Comparison of ENCODE assay signal across 17 cellular contexts in genomic region chr2:222944971-222945740, GRCh38.
"Had no signal": no experiment of that assay in that cellular context is flagged by ENCODE, and none has a peak within 500 bp of the region (broad histone marks: within the 10 kb centered on the region; RNA-seq: fewer than 3 reads in every experiment).

No MANE protein-coding gene starts in this region.

- DNase-seq: activated CD4-positive, alpha-beta T cell treated with anti-CD3 and anti-CD28 coated beads, Interleukin-2, amount 10 ng/mL, durations not matched to agents 24 days and 14 days; activated CD4-positive, CD25-positive, alpha-beta regulatory T cell; activated naive CD4-positive, alpha-beta T cell; activated naive CD8-positive, alpha-beta T cell treated with anti-CD3 and anti-CD28 coated beads, Interleukin-2, amount 10 ng/mL, durations not matched to agents 7 days and 5 days; anterior cingulate cortex; effector CD8-positive, alpha-beta T cell; foreskin fibroblast; hippocampal formation; kidney glomerular epithelial cell; left ventricle myocardium superior; pancreas; stimulated activated CD4-positive, alpha-beta T cell treated with anti-CD3 and anti-CD28 coated beads, Interleukin-2, amount 100 ng/mL, for 48 hours; stimulated activated naive B cell treated with anti-CD40 and anti-IgM and Interleukin-4, amounts not matched to agents 10 μg/mL and 1 μg/mL and 100 μg/mL, for 72 hours; tibial artery had no signal

- H3K36me3 ChIP-seq: pancreas had no signal

- H3K27ac ChIP-seq: pancreas, tibial artery had no signal

- FAIRE-seq: endothelial cell of umbilical vein had no signal

- H3K4me3 ChIP-seq: pancreas, tibial artery had no signal

- H3K4me3 Mint-ChIP-seq: activated CD4-positive, alpha-beta T cell treated with anti-CD3 and anti-CD28 coated beads, Interleukin-2, amount 10 ng/mL, durations not matched to agents 24 days and 14 days; activated naive CD8-positive, alpha-beta T cell treated with anti-CD3 and anti-CD28 coated beads, Interleukin-2, amount 10 ng/mL, durations not matched to agents 7 days and 5 days; activated T-helper 1 cell treated with anti-CD3 and anti-CD28 coated beads, Interleukin-12 subunit alpha, Interleukin-12 subunit beta, Interleukin-2, Interleukin-4 antibody, amounts not matched to agents 30 ng/mL and 10 ng/mL and 1 ng/mL, durations not matched to agents 14 hours and 24 hours and 36 hours; neural crest cell; stimulated activated naive B cell treated with anti-CD40 and anti-IgM and Interleukin-4, amounts not matched to agents 10 μg/mL and 1 μg/mL and 100 μg/mL, for 72 hours had no signal

- H3K27me3 Mint-ChIP-seq: activated naive CD8-positive, alpha-beta T cell treated with anti-CD3 and anti-CD28 coated beads, Interleukin-2, amount 10 ng/mL, durations not matched to agents 7 days and 5 days; stimulated activated naive B cell treated with anti-CD40 and anti-IgM and Interleukin-4, amounts not matched to agents 10 μg/mL and 1 μg/mL and 100 μg/mL, for 72 hours had no signal

- H3K27me3 ChIP-seq: pancreas, tibial artery had no signal

- H3K9me3 ChIP-seq: pancreas, tibial artery had no signal

- H3K27ac Mint-ChIP-seq: activated CD4-positive, alpha-beta T cell treated with anti-CD3 and anti-CD28 coated beads, Interleukin-2, amount 10 ng/mL, durations not matched to agents 24 days and 14 days; activated naive CD8-positive, alpha-beta T cell treated with anti-CD3 and anti-CD28 coated beads, Interleukin-2, amount 10 ng/mL, durations not matched to agents 7 days and 5 days; activated T-helper 1 cell treated with anti-CD3 and anti-CD28 coated beads, Interleukin-12 subunit alpha, Interleukin-12 subunit beta, Interleukin-2, Interleukin-4 antibody, amounts not matched to agents 30 ng/mL and 10 ng/mL and 1 ng/mL, durations not matched to agents 14 hours and 24 hours and 36 hours; stimulated activated naive B cell treated with anti-CD40 and anti-IgM and Interleukin-4, amounts not matched to agents 10 μg/mL and 1 μg/mL and 100 μg/mL, for 72 hours had no signal

- H3K9me3 Mint-ChIP-seq: activated CD4-positive, alpha-beta T cell treated with anti-CD3 and anti-CD28 coated beads, Interleukin-2, amount 10 ng/mL, durations not matched to agents 24 days and 14 days; activated naive CD8-positive, alpha-beta T cell treated with anti-CD3 and anti-CD28 coated beads, Interleukin-2, amount 10 ng/mL, durations not matched to agents 7 days and 5 days; activated T-helper 1 cell treated with anti-CD3 and anti-CD28 coated beads, Interleukin-12 subunit alpha, Interleukin-12 subunit beta, Interleukin-2, Interleukin-4 antibody, amounts not matched to agents 30 ng/mL and 10 ng/mL and 1 ng/mL, durations not matched to agents 14 hours and 24 hours and 36 hours; neural crest cell; stimulated activated naive B cell treated with anti-CD40 and anti-IgM and Interleukin-4, amounts not matched to agents 10 μg/mL and 1 μg/mL and 100 μg/mL, for 72 hours had no signal

- H3K4me1 ChIP-seq: pancreas had no signal

- H3K4me1 Mint-ChIP-seq: neural crest cell had no signal

- ATAC-seq: left ventricle myocardium superior; pancreas; stimulated activated naive B cell treated with anti-CD40 and anti-IgM and Interleukin-4, amounts not matched to agents 10 μg/mL and 1 μg/mL and 100 μg/mL, for 72 hours had no signal
